ENCODE assay signal across 1 cellular context in the genomic region with DNA sequence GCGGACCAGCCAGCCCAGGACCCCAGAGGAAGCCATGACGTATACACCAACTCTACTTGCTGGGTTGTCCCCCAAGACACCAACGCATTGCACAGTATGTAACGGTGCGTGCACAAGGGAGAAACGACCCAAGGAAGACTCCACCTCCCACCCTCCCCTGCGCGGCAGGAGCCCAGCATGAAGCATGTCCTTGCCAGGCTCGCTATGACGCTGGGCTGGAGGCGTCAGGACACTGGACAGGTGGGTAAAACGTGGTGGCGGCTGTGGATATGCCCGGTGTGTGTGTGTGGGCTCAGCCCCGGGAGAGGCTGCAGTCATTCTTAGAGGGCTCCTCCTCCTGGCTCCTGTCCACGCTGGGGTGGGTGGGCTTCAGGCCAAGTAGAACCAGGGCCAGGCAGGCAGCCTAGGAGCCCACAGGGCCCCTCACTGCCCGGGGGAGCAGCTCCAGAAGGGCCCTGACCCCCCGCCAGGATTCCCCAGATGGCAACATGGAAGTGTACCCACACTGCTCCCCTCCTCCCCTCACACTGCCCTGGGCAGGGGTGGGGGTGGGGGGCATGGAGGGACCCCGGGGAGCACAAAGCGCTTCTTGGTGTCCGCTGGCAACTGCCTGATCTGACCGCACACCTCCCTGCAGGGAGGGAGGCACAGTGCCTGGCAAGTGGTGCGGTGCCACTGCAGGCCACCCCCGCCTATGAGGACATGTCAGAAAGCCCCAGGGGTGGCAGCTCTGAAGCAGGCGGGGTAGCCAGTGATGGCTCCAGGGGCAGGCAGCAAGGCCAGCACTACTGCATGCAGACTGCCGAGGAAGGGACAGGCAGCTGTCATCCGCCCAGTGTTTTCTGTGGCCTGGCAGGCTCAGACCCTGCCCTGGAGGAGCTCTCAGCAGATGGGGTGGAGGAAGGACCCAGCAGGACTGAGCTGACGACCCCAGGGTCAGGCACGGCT.
TF ChIP-seq lines count a peak whose summit lies in the region.

No MANE protein-coding gene starts in this region.

TF ChIP-seq in liver, 16 proteins besides CTCF, POLR2A, EP300 and RAD21 (continued from another document):
- TF ChIP-seq, protein P1, sequence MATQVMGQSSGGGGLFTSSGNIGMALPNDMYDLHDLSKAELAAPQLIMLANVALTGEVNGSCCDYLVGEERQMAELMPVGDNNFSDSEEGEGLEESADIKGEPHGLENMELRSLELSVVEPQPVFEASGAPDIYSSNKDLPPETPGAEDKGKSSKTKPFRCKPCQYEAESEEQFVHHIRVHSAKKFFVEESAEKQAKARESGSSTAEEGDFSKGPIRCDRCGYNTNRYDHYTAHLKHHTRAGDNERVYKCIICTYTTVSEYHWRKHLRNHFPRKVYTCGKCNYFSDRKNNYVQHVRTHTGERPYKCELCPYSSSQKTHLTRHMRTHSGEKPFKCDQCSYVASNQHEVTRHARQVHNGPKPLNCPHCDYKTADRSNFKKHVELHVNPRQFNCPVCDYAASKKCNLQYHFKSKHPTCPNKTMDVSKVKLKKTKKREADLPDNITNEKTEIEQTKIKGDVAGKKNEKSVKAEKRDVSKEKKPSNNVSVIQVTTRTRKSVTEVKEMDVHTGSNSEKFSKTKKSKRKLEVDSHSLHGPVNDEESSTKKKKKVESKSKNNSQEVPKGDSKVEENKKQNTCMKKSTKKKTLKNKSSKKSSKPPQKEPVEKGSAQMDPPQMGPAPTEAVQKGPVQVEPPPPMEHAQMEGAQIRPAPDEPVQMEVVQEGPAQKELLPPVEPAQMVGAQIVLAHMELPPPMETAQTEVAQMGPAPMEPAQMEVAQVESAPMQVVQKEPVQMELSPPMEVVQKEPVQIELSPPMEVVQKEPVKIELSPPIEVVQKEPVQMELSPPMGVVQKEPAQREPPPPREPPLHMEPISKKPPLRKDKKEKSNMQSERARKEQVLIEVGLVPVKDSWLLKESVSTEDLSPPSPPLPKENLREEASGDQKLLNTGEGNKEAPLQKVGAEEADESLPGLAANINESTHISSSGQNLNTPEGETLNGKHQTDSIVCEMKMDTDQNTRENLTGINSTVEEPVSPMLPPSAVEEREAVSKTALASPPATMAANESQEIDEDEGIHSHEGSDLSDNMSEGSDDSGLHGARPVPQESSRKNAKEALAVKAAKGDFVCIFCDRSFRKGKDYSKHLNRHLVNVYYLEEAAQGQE (IDR thresholded peaks at IDR 0.05): no peak
- no peak for TF ChIP-seq TAF1 (conservative IDR thresholded peaks at IDR 0.05)
- TF ChIP-seq NR2F2 (IDR thresholded peaks at IDR 0.05): no peak
- TF ChIP-seq GABPA (IDR thresholded peaks at IDR 0.05 in 1 of 2, conservative IDR thresholded peaks at IDR 0.05 in 1 of 2): no peak
- no peak for TF ChIP-seq JUND (IDR thresholded peaks at IDR 0.05)
- TF ChIP-seq FOXA2 (IDR thresholded peaks at IDR 0.05): no peak
- TF ChIP-seq, protein P2, sequence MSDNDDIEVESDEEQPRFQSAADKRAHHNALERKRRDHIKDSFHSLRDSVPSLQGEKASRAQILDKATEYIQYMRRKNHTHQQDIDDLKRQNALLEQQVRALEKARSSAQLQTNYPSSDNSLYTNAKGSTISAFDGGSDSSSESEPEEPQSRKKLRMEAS (IDR thresholded peaks at IDR 0.05): no peak
- TF ChIP-seq SP1 (IDR thresholded peaks at IDR 0.05): no peak
- no peak for TF ChIP-seq HNF4G (IDR thresholded peaks at IDR 0.05)
- TF ChIP-seq, protein P3, sequence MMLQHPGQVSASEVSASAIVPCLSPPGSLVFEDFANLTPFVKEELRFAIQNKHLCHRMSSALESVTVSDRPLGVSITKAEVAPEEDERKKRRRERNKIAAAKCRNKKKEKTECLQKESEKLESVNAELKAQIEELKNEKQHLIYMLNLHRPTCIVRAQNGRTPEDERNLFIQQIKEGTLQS (IDR thresholded peaks at IDR 0.05): no peak
- no peak for TF ChIP-seq YY1 (IDR thresholded peaks at IDR 0.05)
- no peak for TF ChIP-seq RXRA (IDR thresholded peaks at IDR 0.05)
TF ChIP-seq in liver: peak in this region for 0.
